ENCODE assay signal across 22 cellular contexts in the genomic region with DNA sequence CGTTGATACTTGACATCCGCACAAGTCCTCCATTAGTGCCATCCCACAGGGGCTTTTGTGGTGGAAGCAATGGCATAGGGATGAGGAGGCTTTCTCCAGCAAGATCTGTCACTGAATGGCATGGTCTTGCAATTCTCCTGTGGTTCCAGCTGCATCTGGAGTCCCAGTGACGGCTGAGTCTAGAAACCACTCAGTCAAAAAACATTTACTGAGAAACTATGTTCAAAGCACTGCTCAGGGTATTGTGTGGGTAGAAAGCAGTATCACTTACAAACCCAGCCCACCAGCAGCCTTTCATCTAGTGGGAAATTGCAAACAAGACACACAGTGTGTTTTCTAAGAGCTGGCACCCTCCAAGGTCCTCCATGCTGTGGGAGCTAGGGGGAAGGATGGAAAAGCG.
DNase-seq lines count a peak whose midpoint lies in the region; ATAC-seq, FAIRE-seq and TF ChIP-seq lines count a peak whose summit lies in the region.
"Had no signal": no experiment of that assay in that cellular context is flagged by ENCODE, and none has a peak within 500 bp of the region (broad histone marks: within the 10 kb centered on the region; RNA-seq: fewer than 3 reads in every experiment).

No MANE protein-coding gene starts in this region.

- CTCF ChIA-PET in activated CD4-positive, alpha-beta T cell treated with anti-CD3 and anti-CD28 coated beads for 36 hours (lab: Charles Lee) = interaction anchor here (0.6 kb wide), 1 partner anchor 35 kb away, joined by 3 read pairs; no protein-coding TSS in a partner anchor
- CTCF ChIA-PET in GM12878 (lab: Yijun Ruan, JAX) = interaction anchor here (0.7 to 1.3 kb wide), 2 partner anchors 11 to 20 kb away, joined by 3 to 4 read pairs; no protein-coding TSS in a partner anchor
- CTCF ChIA-PET in Calu3 (lab: Charles Lee) = no interaction called here

- H3K36me3 Mint-ChIP-seq in activated CD4-positive, alpha-beta T cell treated with anti-CD3 and anti-CD28 coated beads for 36 hours (ENCODE audit: low read depth) = no peaks in the 10 kb centered on the region
- H3K36me3 Mint-ChIP-seq in Calu3 (ENCODE audit: insufficient read depth, unreplicated experiment) = no peaks in the 10 kb centered on the region
- H3K36me3 Mint-ChIP-seq: CD8-positive, alpha-beta T cell had no signal

- H3K9me3 ChIP-seq in GM12878 (replicated peaks; ENCODE audit: control insufficient read depth, insufficient read depth, low read length) (no peaks in the 10 kb centered on the region), MM.1S (replicated peaks; ENCODE audit: insufficient read depth, low read length) (no peaks in the 10 kb centered on the region)
- H3K9me3 ChIP-seq: A549 had no signal

- POLR2A ChIA-PET in activated CD4-positive, alpha-beta T cell treated with anti-CD3 and anti-CD28 coated beads for 36 hours (lab: Charles Lee) = no interaction called here
- POLR2A ChIA-PET in GM12878 (lab: Charles Lee) = no interaction called here

- TF ChIP-seq EP300 in GM12878 (IDR thresholded peaks at IDR 0.05; ENCODE audit: borderline replicate concordance in 1 of 2, control insufficient read depth in 1 of 2, low read depth in 2 of 2, low read length in 2 of 2) = no peak

- no peaks in the 10 kb centered on the region for H3K79me2 ChIP-seq in GM12878 (ENCODE audit: control insufficient read depth, insufficient read depth, low read length)
- H3K79me2 ChIP-seq in MM.1S (ENCODE audit: low read length) = no peaks in the 10 kb centered on the region

- no peak for DNase-seq in activated CD4-positive, alpha-beta T cell treated with anti-CD3 and anti-CD28 coated beads for 36 hours
- no peak for DNase-seq in activated CD4-positive, alpha-beta T cell treated with anti-CD3 and anti-CD28 coated beads, Interleukin-2, amount 50 U/mL, for 48 hours
- DNase-seq in GM12878 (ENCODE audit: low read depth, low spot score) = no peak
- DNase-seq in retina = peak; percentile 50
- no peak for DNase-seq in MM.1S
- no peak for DNase-seq in Calu3
- DNase-seq: AML-193; CD8-positive, alpha-beta T cell; DMS 273 treated with DMSO at 0.1 percent for 48 hours; DMS53; GOT3; H7; HFFc6 had no signal

- H3K4me3 Mint-ChIP-seq in activated CD4-positive, alpha-beta T cell treated with anti-CD3 and anti-CD28 coated beads for 36 hours = no peak overlapping the region
- no peak overlapping the region for H3K4me3 Mint-ChIP-seq in Calu3 (ENCODE audit: low read depth, unreplicated experiment)
- H3K4me3 Mint-ChIP-seq: CD8-positive, alpha-beta T cell; HFFc6 had no signal

- ATAC-seq in activated CD4-positive, alpha-beta T cell treated with anti-CD3 and anti-CD28 coated beads for 36 hours = peak; percentile 39
- ATAC-seq in GM12878 (peak; percentile 61), HG02678 (IDR thresholded peaks at IDR 0.05; ENCODE audit: unreplicated experiment) (no peak)
- ATAC-seq: A549; CD8-positive, alpha-beta T cell; HCT116; K562 had no signal

- H3F3A ChIP-seq in MM.1S (ENCODE audit: insufficient read depth, low read length) = no peaks in the 10 kb centered on the region

- TF ChIP-seq RAD21 in GM12878 (IDR thresholded peaks at IDR 0.05; ENCODE audit: insufficient read depth, low read depth, low read length) = no peak

- WGBS in GM12878 (ENCODE audit: insufficient coverage, insufficient replicate concordance, low lambda C conversion rate, missing lambda C conversion rate) = 50% methylated on average over 4 of the region's 4 CpGs

- RAD21 ChIA-PET in GM12878 (lab: Charles Lee; ENCODE audit: unreplicated experiment) = no interaction called here

- H3K4me3 ChIP-seq in GM12878 (no peak overlapping the region), MM.1S (ENCODE audit: low read length) (no peak overlapping the region)
- H3K4me3 ChIP-seq: A549, K562 had no signal

- no peak for FAIRE-seq in GM12878 (lab: Jason Lieb, UNC)
- FAIRE-seq: A549, G401.6, GM12892, GM18507, K562 had no signal

- H3K4me1 ChIP-seq in GM12878 (ENCODE audit: control insufficient read depth, insufficient read depth, low read length) (no peaks in the 10 kb centered on the region), MM.1S (ENCODE audit: low read length) (no peaks in the 10 kb centered on the region)

- H3K4me2 ChIP-seq in GM12878 (ENCODE audit: control insufficient read depth, insufficient read depth) (no peak overlapping the region), MM.1S (ENCODE audit: low read depth, low read length) (no peak overlapping the region)
- H3K4me2 ChIP-seq: A549 had no signal

- H3K9me3 Mint-ChIP-seq in activated CD4-positive, alpha-beta T cell treated with anti-CD3 and anti-CD28 coated beads for 36 hours (ENCODE audit: low read depth) = no peaks in the 10 kb centered on the region
- H3K9me3 Mint-ChIP-seq in Calu3 (ENCODE audit: low read depth, unreplicated experiment) = no peaks in the 10 kb centered on the region
- H3K9me3 Mint-ChIP-seq: HFFc6 had no signal

- H3K27ac ChIP-seq in GM12878 (ENCODE audit: control insufficient read depth, insufficient read depth) (no peak overlapping the region), MM.1S (ENCODE audit: low read length) (no peak overlapping the region)
- H3K27ac ChIP-seq: 22Rv1, A549, HL-60 had no signal

- H3K9ac ChIP-seq in GM12878 (ENCODE audit: control insufficient read depth, insufficient read depth, low read length) (no peak overlapping the region), MM.1S (ENCODE audit: low read length) (no peak overlapping the region)

- no peak for TF ChIP-seq POLR2A in GM12878 (IDR thresholded peaks at IDR 0.05; ENCODE audit: low read depth, low read length)

- H3K27me3 Mint-ChIP-seq in activated CD4-positive, alpha-beta T cell treated with anti-CD3 and anti-CD28 coated beads for 36 hours = no peaks in the 10 kb centered on the region
- H3K27me3 Mint-ChIP-seq in Calu3 (ENCODE audit: unreplicated experiment) = peaks cover 49% of the 10 kb centered on the region

- BruUV-seq in GM12878 (replicated peaks; lab: Mats Ljungman, UMichigan) (no TSS peak), Calu3 (replicated peaks; lab: Mats Ljungman, UMichigan) (no TSS peak)

- H2AFZ ChIP-seq in GM12878 (ENCODE audit: control insufficient read depth, low read depth, low read length) (no peak overlapping the region), MM.1S (ENCODE audit: low read length) (no peak overlapping the region)

- intact Hi-C loops in activated CD4-positive, alpha-beta T cell treated with anti-CD3 and anti-CD28 coated beads for 36 hours (cut with DNase I, micrococcal nuclease) = no loop called here
- intact Hi-C loops in GM12878 (cut with micrococcal nuclease; ENCODE audit: unreplicated experiment) = no loop called here
- intact Hi-C loops in Calu3 (cut with micrococcal nuclease; ENCODE audit: unreplicated experiment) = no loop called here

- in situ Hi-C loops in GM12878 (cut with MboI) = no loop called here

- H3K27ac Mint-ChIP-seq in activated CD4-positive, alpha-beta T cell treated with anti-CD3 and anti-CD28 coated beads for 36 hours = no peak overlapping the region
- no peak overlapping the region for H3K27ac Mint-ChIP-seq in Calu3 (ENCODE audit: unreplicated experiment)
- H3K27ac Mint-ChIP-seq: CD8-positive, alpha-beta T cell; HFFc6 had no signal

- no peaks in the 10 kb centered on the region for H3K9me2 ChIP-seq in MM.1S (replicated peaks; ENCODE audit: insufficient read depth, low read length)

- H4K20me1 ChIP-seq in GM12878 (ENCODE audit: control insufficient read depth, insufficient read depth) = no peaks in the 10 kb centered on the region
- H4K20me1 ChIP-seq in MM.1S (ENCODE audit: insufficient read depth, low read length) = no peaks in the 10 kb centered on the region

- TF ChIP-seq CTCF in GM12878 (IDR thresholded peaks at IDR 0.05 in 2 of 3, conservative IDR thresholded peaks at IDR 0.05 in 1 of 3; ENCODE audit: control insufficient read depth in 2 of 3, extremely low read depth in 1 of 3, insufficient read depth in 1 of 3, low read depth in 3 of 3, low read length in 3 of 3) (no peak), MM.1S (IDR thresholded peaks at IDR 0.05; ENCODE audit: low read length) (no peak), Calu3 (IDR thresholded peaks at IDR 0.05; ENCODE audit: unreplicated experiment) (no peak)

- H3K4me1 Mint-ChIP-seq in activated CD4-positive, alpha-beta T cell treated with anti-CD3 and anti-CD28 coated beads for 36 hours = no peaks in the 10 kb centered on the region
- H3K4me1 Mint-ChIP-seq in Calu3 (ENCODE audit: low read depth, unreplicated experiment) = peaks cover 18% of the 10 kb centered on the region

- SMC1A ChIA-PET in GM12878 (lab: Charles Lee; ENCODE audit: uncharacterized antibody, unreplicated experiment) = no interaction called here

- no peaks in the 10 kb centered on the region for H3K27me3 ChIP-seq in GM12878 (replicated peaks in 1 of 2; ENCODE audit: control insufficient read depth in 2 of 2, insufficient read depth in 2 of 2, low read length in 1 of 2)
- no peaks in the 10 kb centered on the region for H3K27me3 ChIP-seq in MM.1S (replicated peaks; ENCODE audit: insufficient read depth, low read length)

- no peaks in the 10 kb centered on the region for H3K36me3 ChIP-seq in GM12878 (ENCODE audit: control insufficient read depth in 2 of 2, insufficient read depth in 2 of 2, low read length in 1 of 2)
- H3K36me3 ChIP-seq in MM.1S (replicated peaks; ENCODE audit: insufficient read depth, low read length) = no peaks in the 10 kb centered on the region

TF ChIP-seq in GM12878, 131 proteins besides CTCF, POLR2A, EP300 and RAD21 (continues in another document):
- TF ChIP-seq HDGF (IDR thresholded peaks at IDR 0.05) = no peak
- TF ChIP-seq, protein P1, sequence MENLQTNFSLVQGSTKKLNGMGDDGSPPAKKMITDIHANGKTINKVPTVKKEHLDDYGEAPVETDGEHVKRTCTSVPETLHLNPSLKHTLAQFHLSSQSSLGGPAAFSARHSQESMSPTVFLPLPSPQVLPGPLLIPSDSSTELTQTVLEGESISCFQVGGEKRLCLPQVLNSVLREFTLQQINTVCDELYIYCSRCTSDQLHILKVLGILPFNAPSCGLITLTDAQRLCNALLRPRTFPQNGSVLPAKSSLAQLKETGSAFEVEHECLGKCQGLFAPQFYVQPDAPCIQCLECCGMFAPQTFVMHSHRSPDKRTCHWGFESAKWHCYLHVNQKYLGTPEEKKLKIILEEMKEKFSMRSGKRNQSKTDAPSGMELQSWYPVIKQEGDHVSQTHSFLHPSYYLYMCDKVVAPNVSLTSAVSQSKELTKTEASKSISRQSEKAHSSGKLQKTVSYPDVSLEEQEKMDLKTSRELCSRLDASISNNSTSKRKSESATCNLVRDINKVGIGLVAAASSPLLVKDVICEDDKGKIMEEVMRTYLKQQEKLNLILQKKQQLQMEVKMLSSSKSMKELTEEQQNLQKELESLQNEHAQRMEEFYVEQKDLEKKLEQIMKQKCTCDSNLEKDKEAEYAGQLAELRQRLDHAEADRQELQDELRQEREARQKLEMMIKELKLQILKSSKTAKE (IDR thresholded peaks at IDR 0.05; ENCODE audit: low read depth, poor library complexity, severe bottlenecking) = no peak
